In the genomic region with DNA sequence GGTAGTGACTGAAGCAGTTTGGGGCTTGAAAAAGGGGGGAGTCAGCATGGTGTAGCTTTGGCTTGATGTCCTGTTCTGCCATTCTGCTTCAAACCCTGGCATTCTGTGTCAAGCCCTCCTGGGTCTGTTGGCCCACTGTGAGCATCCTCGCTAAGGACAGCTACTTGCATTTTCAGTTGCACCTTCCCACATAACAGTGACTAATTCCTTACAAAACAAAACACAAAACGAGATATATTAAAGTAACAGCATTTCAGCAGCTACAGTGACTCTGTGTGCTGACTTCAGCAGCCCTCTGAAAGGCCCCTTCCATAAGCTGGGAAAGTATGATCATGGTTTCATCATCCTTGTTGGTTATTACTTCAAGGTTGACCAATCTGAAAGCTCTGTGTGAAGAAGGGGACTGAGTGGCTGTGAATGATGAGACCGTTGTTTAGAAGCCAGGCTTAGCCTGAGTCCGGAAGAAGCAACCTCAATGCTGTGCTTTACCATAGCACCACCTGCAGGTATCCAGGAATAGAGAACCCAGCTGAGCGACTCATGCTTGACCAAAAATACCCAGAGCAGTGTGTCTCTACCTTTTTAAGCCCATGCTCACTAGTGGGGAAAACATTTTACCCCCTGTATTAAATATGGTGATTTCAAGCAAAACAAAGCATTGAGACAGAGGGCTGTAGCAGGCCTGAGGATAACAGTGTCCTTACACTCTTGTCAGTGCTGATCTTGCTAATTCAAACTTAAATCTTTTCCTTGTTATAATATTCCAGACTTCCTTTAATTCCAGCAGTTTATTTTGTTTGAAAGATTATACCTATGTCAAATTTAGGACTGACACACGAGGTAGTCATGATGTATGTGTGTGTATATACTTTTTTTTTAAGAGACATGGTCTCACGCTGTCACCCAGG, we compare ENCODE assay signal across 8 cellular contexts. TPM values are rescaled to one million over a fixed set of nuclear protein-coding genes. Genes with fewer than 3 reads are reported as not detected.
DNase-seq lines count a peak whose midpoint lies in the region; TF ChIP-seq lines count a peak whose summit lies in the region.

No MANE protein-coding gene starts in this region.

- peaks cover 19% of the 10 kb centered on the region for H3K36me3 Mint-ChIP-seq in endothelial cell (ENCODE audit: low read depth, unreplicated experiment)

- H3K27ac Mint-ChIP-seq in endothelial cell (ENCODE audit: unreplicated experiment): peak overlapping the region; percentile 3

- peak overlapping the region; percentile 51 for H3K27ac ChIP-seq in KMS-11

- peak overlapping the region; percentile 72 for H2AFZ ChIP-seq in KMS-11 (ENCODE audit: low read depth)

- no peaks in the 10 kb centered on the region for H4K20me1 ChIP-seq in KMS-11 (ENCODE audit: insufficient read depth)

- no peaks in the 10 kb centered on the region for H3K79me2 ChIP-seq in KMS-11 (ENCODE audit: insufficient read depth, low read depth)

- peak overlapping the region; percentile 51 for H3K4me2 ChIP-seq in KMS-11

- peaks cover 19% of the 10 kb centered on the region for H3K4me1 Mint-ChIP-seq in endothelial cell (ENCODE audit: unreplicated experiment)

- H3K4me3 ChIP-seq in H7 (ENCODE audit: insufficient read depth, low read depth, low read length): no peak overlapping the region
- no peak overlapping the region for H3K4me3 ChIP-seq in KMS-11 (IDR thresholded peaks at IDR 0.05; ENCODE audit: insufficient read depth, low read depth, low read length)

- no peaks in the 10 kb centered on the region for H3K9me3 Mint-ChIP-seq in endothelial cell (ENCODE audit: unreplicated experiment)

- H3K36me3 ChIP-seq in H7 (replicated peaks; ENCODE audit: control insufficient read depth, insufficient read depth, low read length) (no peaks in the 10 kb centered on the region; the same call in 1 of the 2 replicates), KMS-11 (ENCODE audit: insufficient read depth) (no peaks in the 10 kb centered on the region)

- DNase-seq in A172 (ENCODE audit: low spot score) (peak; percentile 62), GM04503 (ENCODE audit: low read depth) (peak; percentile 53), H7 (peak; percentile 66), UCSD-AML1 (lab: John Stamatoyannopoulos, UW; ENCODE audit: unreplicated experiment) (peak; percentile 25), endothelial cell (ENCODE audit: low spot score) (peak; percentile 49), middle frontal gyrus (ENCODE audit: extremely low spot score, low spot score) (peak; percentile 63), ureter (ENCODE audit: low spot score) (peak; percentile 53)

- peaks cover 58% of the 10 kb centered on the region for H3K4me1 ChIP-seq in KMS-11 (ENCODE audit: low read depth, poor library complexity, severe bottlenecking)

- TF ChIP-seq CTCF in KMS-11 (conservative IDR thresholded peaks at IDR 0.05; ENCODE audit: low read depth, low read length) (peak; percentile 65), endothelial cell (IDR thresholded peaks at IDR 0.05; ENCODE audit: unreplicated experiment) (peak; percentile 28)

- no peak overlapping the region; the same call in 1 of the 2 replicates for H3K9ac ChIP-seq in KMS-11

- H3K27me3 Mint-ChIP-seq in endothelial cell (ENCODE audit: unreplicated experiment): peaks cover 3% of the 10 kb centered on the region

- peak overlapping the region; percentile 27 for H3K4me3 Mint-ChIP-seq in endothelial cell (ENCODE audit: unreplicated experiment)

- H3K27me3 ChIP-seq in H7 (ENCODE audit: control insufficient read depth, insufficient read depth, low read length) (no peaks in the 10 kb centered on the region), KMS-11 (ENCODE audit: insufficient read depth, low read depth) (no peaks in the 10 kb centered on the region)

RNA-seq across cellular contexts. Expression of a gene that starts 42.6 kb away (rescaled TPM):
- total RNA-seq in A172 (2014; rRNA removed; shearing (Covaris generic)): 0.09 and 0.12 TPM in 2 replicates
- 0.07 and 0.35 TPM in 2 replicates for total RNA-seq in H7 (2014; rRNA removed; shearing (Covaris generic))
- total RNA-seq in endothelial cell (ENCODE audit: unreplicated experiment) (2.1 TPM), ureter (7.0 TPM)
